ENCODE assay signal across 12 cellular contexts in the genomic region with DNA sequence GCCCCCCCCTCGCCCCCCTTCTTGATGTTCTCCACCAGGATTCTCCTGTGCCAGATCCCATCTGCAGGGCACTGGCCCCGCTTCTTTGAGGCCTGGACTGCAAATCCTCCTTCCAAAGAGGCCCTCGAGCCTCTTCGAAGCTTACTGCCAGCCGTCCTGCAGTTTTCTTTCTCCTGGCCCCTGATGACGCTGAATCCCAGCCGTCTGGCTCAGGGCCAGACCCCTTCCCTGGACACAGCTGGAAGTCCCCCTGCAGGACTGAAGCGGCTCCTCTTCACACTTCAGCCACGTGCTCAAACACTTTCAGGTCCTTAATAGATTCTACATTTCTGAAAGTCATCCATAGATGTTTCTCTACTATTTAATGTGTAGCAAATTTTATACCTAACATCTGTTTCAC.
DNase-seq lines count a peak whose midpoint lies in the region; ATAC-seq, FAIRE-seq and TF ChIP-seq lines count a peak whose summit lies in the region.
"Had no signal": no experiment of that assay in that cellular context is flagged by ENCODE, and none has a peak within 500 bp of the region (broad histone marks: within the 10 kb centered on the region; RNA-seq: fewer than 3 reads in every experiment).

No MANE protein-coding gene starts in this region.

- FAIRE-seq in astrocyte (lab: Jason Lieb, UNC), result no peak
- FAIRE-seq: GM18507, islet of Langerhans had no signal

- H3K9me3 ChIP-seq in astrocyte (ENCODE audit: insufficient read depth, low read depth, low read length), result no peaks in the 10 kb centered on the region
- no peaks in the 10 kb centered on the region for H3K9me3 ChIP-seq in upper lobe of left lung

- H3K27ac Mint-ChIP-seq in astrocyte (ENCODE audit: unreplicated experiment), result no peak overlapping the region

- no peak for TF ChIP-seq CTCF in astrocyte (IDR thresholded peaks at IDR 0.05; ENCODE audit: insufficient read depth, low read depth, low read length)
- TF ChIP-seq CTCF in upper lobe of left lung (IDR thresholded peaks at IDR 0.05), result no peak

- no peak for TF ChIP-seq EP300 in upper lobe of left lung (IDR thresholded peaks at IDR 0.05)

- H2AFZ ChIP-seq in astrocyte (ENCODE audit: low read depth, low read length), result no peak overlapping the region

- H3K27ac ChIP-seq in astrocyte (ENCODE audit: low read depth, low read length) (no peak overlapping the region), upper lobe of left lung (no peak overlapping the region)

- CTCF ChIA-PET in HEK293T (lab: Yijun Ruan, JAX), result no interaction called here

- H3K4me1 ChIP-seq in astrocyte (ENCODE audit: insufficient read depth, low read length) (peaks cover 8% of the 10 kb centered on the region), upper lobe of left lung (peaks cover 7 to 10% (median 9%) of the 10 kb centered on the region in 4 donors)

- no peak overlapping the region for H3K4me2 ChIP-seq in astrocyte (ENCODE audit: low read length)

- peaks cover 17% of the 10 kb centered on the region for H3K4me1 Mint-ChIP-seq in astrocyte (ENCODE audit: low read depth, unreplicated experiment)

- no peak overlapping the region for H3K4me3 Mint-ChIP-seq in astrocyte (ENCODE audit: unreplicated experiment)

- H3K9me3 Mint-ChIP-seq in astrocyte (ENCODE audit: unreplicated experiment), result no peaks in the 10 kb centered on the region

- no peak for ATAC-seq in upper lobe of left lung (ENCODE audit: low FRiP score in 2 of 2)

- no peak overlapping the region for H3K4me3 ChIP-seq in astrocyte (ENCODE audit: insufficient read depth, low read depth, low read length)
- H3K4me3 ChIP-seq in upper lobe of left lung, result no peak overlapping the region

- 52 to 61% methylated on average over 8 to 9 of the region's 9 CpGs for whole genome bisulfite sequencing in upper lobe of left lung, 2 donors

- H3K36me3 ChIP-seq in astrocyte (ENCODE audit: insufficient read depth, low read length) (peaks cover 15% of the 10 kb centered on the region), upper lobe of left lung (peaks cover 15 to 23% (median 18%) of the 10 kb centered on the region in 4 donors)

- peak overlapping the region; percentile 25 for H3K9ac ChIP-seq in astrocyte (ENCODE audit: low read length)

- DNase-seq in AG08396 (ENCODE audit: low spot score), result peak; percentile 48
- peak; percentile 71 for DNase-seq in HEK293T (ENCODE audit: extremely low spot score)
- DNase-seq in astrocyte (ENCODE audit: low read depth), result peak; percentile 32
- DNase-seq in iPS-NIHi7 (ENCODE audit: extremely low spot score), result peak; percentile 34
- DNase-seq in upper lobe of left lung, result no peak
- no peak for DNase-seq in SIG-M5 treated with dmso at 0.1 percent for 504 hours (lab: John Stamatoyannopoulos, UW; ENCODE audit: unreplicated experiment)
- DNase-seq in T-helper 9 cell, result no peak
- no peak for DNase-seq in pons (ENCODE audit: low spot score)
- DNase-seq: activated T-cell treated with anti-CD3 and anti-CD28 coated beads, Interleukin-2, amount 50 U/mL, for 48 hours had no signal

- H3K27me3 Mint-ChIP-seq in astrocyte (ENCODE audit: low read depth, unreplicated experiment), result no peaks in the 10 kb centered on the region
- H3K27me3 Mint-ChIP-seq: progenitor cell of endocrine pancreas had no signal

- TF ChIP-seq POLR2A in upper lobe of left lung (IDR thresholded peaks at IDR 0.05), result no peak

- POLR2A ChIA-PET in HEK293T (lab: Yijun Ruan, JAX), result no interaction called here

- H4K20me1 ChIP-seq in astrocyte (ENCODE audit: insufficient read depth, low read length), result peaks cover 46% of the 10 kb centered on the region

- peaks cover 20% of the 10 kb centered on the region for H3K36me3 Mint-ChIP-seq in astrocyte (ENCODE audit: low read depth, unreplicated experiment)

- H3K79me2 ChIP-seq in astrocyte (ENCODE audit: insufficient read depth, low read length), result peaks cover 15% of the 10 kb centered on the region

- H3K27me3 ChIP-seq in astrocyte (ENCODE audit: insufficient read depth, low read length), result no peaks in the 10 kb centered on the region
- H3K27me3 ChIP-seq in upper lobe of left lung, result no peaks in the 10 kb centered on the region

TF ChIP-seq in HEK293T, 16 proteins besides CTCF, POLR2A, EP300 and RAD21:
- no peak for TF ChIP-seq ZNF384 (IDR thresholded peaks at IDR 0.05)
- TF ChIP-seq, protein P1, sequence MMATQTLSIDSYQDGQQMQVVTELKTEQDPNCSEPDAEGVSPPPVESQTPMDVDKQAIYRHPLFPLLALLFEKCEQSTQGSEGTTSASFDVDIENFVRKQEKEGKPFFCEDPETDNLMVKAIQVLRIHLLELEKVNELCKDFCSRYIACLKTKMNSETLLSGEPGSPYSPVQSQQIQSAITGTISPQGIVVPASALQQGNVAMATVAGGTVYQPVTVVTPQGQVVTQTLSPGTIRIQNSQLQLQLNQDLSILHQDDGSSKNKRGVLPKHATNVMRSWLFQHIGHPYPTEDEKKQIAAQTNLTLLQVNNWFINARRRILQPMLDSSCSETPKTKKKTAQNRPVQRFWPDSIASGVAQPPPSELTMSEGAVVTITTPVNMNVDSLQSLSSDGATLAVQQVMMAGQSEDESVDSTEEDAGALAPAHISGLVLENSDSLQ (IDR thresholded peaks at IDR 0.05), result no peak
- TF ChIP-seq L3MBTL2 (conservative IDR thresholded peaks at IDR 0.05), result peak; percentile 72

Comparison
In these comparisons a context has a peak if more than half of its experiments do, and no peak if none do; other contexts are left out.
1. DNase-seq: peak in AG08396 (single experiment), HEK293T (single experiment), astrocyte (single experiment) and iPS-NIHi7 (single experiment); none in upper lobe of left lung (0 of 2), SIG-M5 treated with dmso at 0.1 percent for 504 hours (single experiment), T-helper 9 cell (single experiment) and pons (single experiment).